Comparison of ENCODE assay signal across 10 cellular contexts in the genomic region with DNA sequence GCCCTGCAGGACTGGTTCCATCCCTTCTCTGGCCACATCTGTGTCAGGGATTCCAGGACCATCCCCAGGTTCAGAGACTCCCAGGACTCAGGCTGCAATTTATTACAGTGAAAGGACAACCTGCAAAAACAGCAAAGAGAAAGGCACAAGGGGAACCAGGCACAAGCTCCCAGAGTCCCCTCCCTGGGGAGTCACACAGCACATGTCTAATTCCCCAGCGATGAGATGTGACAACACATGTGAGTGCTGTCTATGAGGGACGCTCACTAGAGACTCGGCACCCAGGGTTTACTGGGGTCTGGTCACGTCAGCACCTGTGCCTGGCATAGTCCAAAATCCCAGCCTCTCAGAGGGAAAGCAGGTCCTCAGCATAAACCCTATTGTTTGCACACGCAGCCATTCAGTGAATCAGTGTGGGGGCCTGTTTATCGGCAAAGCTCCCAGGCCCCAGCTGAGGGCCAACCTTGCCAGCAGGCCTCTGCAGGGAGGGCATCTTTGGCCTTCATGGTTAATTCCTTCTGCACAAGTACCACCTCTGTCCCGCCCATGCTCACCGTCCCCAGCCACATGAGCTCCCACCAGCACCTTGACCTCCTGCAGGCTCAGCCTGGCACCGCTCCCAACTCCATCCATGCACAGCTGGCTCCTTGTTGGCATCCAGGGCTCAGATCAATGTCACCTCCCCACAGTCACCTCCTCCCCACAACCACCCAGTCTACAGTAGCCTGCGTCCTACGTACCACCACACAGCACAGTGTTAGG.
DNase-seq lines count a peak whose midpoint lies in the region; ATAC-seq and TF ChIP-seq lines count a peak whose summit lies in the region.
"Had no signal": no experiment of that assay in that cellular context is flagged by ENCODE, and none has a peak within 500 bp of the region (broad histone marks: within the 10 kb centered on the region; RNA-seq: fewer than 3 reads in every experiment).

No MANE protein-coding gene starts in this region.

- peaks cover 2% of the 10 kb centered on the region for H3K36me3 Mint-ChIP-seq in T-helper 1 cell treated with Interleukin-12 subunit alpha and Interleukin-12 subunit beta and Interleukin-4 antibody, amounts not matched to agents 30 μg/mL and 1 μg/mL, for 36 hours (ENCODE audit: low read depth)
- H3K36me3 Mint-ChIP-seq in naive thymus-derived CD8-positive, alpha-beta T cell, result peaks cover 0 to 15% (median 6%) of the 10 kb centered on the region in 3 donors

- CTCF ChIA-PET in HEK293 (lab: Yijun Ruan, JAX), result interaction anchor here (2.1 kb wide), 1 partner anchor 57 kb away, joined by 6 read pairs; no protein-coding TSS in a partner anchor

- peaks cover 12% of the 10 kb centered on the region for H3K4me1 Mint-ChIP-seq in T-helper 1 cell treated with Interleukin-12 subunit alpha and Interleukin-12 subunit beta and Interleukin-4 antibody, amounts not matched to agents 30 μg/mL and 1 μg/mL, for 36 hours (ENCODE audit: low read depth)
- H3K4me1 Mint-ChIP-seq in naive thymus-derived CD8-positive, alpha-beta T cell, result peaks cover 11 to 25% (median 22%) of the 10 kb centered on the region in 4 donors

- H3K27me3 ChIP-seq in Loucy (ENCODE audit: insufficient read depth, low read length, poor library complexity, severe bottlenecking), result no peaks in the 10 kb centered on the region

- DNase-seq in T-helper 1 cell (no peak), sciatic nerve (ENCODE audit: low spot score) (no peak)
- no peak for DNase-seq in naive thymus-derived CD8-positive, alpha-beta T cell
- no peak for DNase-seq in NK-92 treated with Interleukin-12 subunit alpha and Interleukin-12 subunit beta, amount 100 ng/mL, for 24 hours (lab: John Stamatoyannopoulos, UW)
- DNase-seq: NCI-H510A treated with DMSO at 0.1 percent for 48 hours, T-helper 9 cell had no signal

- peak overlapping the region; percentile 43 for H3K9ac ChIP-seq in Loucy (ENCODE audit: low read depth, low read length, poor library complexity, severe bottlenecking)

- H3K27ac ChIP-seq in HEK293 (ENCODE audit: extremely low read depth, low read depth, low read length), result no peak overlapping the region

- H3K36me3 ChIP-seq in HEK293 (ENCODE audit: control insufficient read depth in 2 of 2, insufficient read depth in 1 of 2, low read length in 2 of 2) (no peaks in the 10 kb centered on the region), Loucy (ENCODE audit: insufficient read depth, low read length) (no peaks in the 10 kb centered on the region)

- H3K27ac Mint-ChIP-seq in T-helper 1 cell treated with Interleukin-12 subunit alpha and Interleukin-12 subunit beta and Interleukin-4 antibody, amounts not matched to agents 30 μg/mL and 1 μg/mL, for 36 hours, result peak overlapping the region; percentile 67
- H3K27ac Mint-ChIP-seq in naive thymus-derived CD8-positive, alpha-beta T cell, result peak overlapping the region; percentile 3 to 88 (median 78)

- H3K4me1 ChIP-seq in HEK293 (ENCODE audit: control insufficient read depth, insufficient read depth, low read length) (no peaks in the 10 kb centered on the region), Loucy (ENCODE audit: insufficient read depth, low read length, poor library complexity, severe bottlenecking) (peaks cover 14% of the 10 kb centered on the region)

- intact Hi-C loops in sciatic nerve (cut with DNase I), result no loop called here

- POLR2A ChIA-PET in HEK293 (lab: Yijun Ruan, JAX), result no interaction called here
- POLR2A ChIA-PET in naive thymus-derived CD8-positive, alpha-beta T cell (lab: Charles Lee), result no interaction called here

- H3K9me3 Mint-ChIP-seq in T-helper 1 cell treated with Interleukin-12 subunit alpha and Interleukin-12 subunit beta and Interleukin-4 antibody, amounts not matched to agents 30 μg/mL and 1 μg/mL, for 36 hours, result peaks cover 7% of the 10 kb centered on the region
- peaks cover 7 to 32% (median 19%) of the 10 kb centered on the region in 9 donors for H3K9me3 Mint-ChIP-seq in naive thymus-derived CD8-positive, alpha-beta T cell

- no peaks in the 10 kb centered on the region for H3K9me2 ChIP-seq in Loucy (replicated peaks; ENCODE audit: low read depth, low read length)

- TF ChIP-seq CTCF in HEK293 (tag by site-specific recombination; IDR thresholded peaks at IDR 0.05) (no peak), Loucy (conservative IDR thresholded peaks at IDR 0.05; ENCODE audit: low read length) (no peak)

- H3K79me2 ChIP-seq in Loucy (ENCODE audit: insufficient read depth, low read length), result no peaks in the 10 kb centered on the region

- H3K4me2 ChIP-seq in Loucy (ENCODE audit: low read depth, low read length, poor library complexity, severe bottlenecking), result peak overlapping the region; percentile 24

- H3K4me3 ChIP-seq in HEK293 (ENCODE audit: low read depth, low read length) (no peak overlapping the region), Loucy (ENCODE audit: low read length, poor library complexity, severe bottlenecking) (peak overlapping the region; percentile 9)

- H3K9me3 ChIP-seq in HEK293 (ENCODE audit: control insufficient read depth, insufficient read depth, low read depth, low read length) (no peaks in the 10 kb centered on the region), Loucy (ENCODE audit: insufficient read depth, low read depth, low read length) (no peaks in the 10 kb centered on the region)

- no peak for ATAC-seq in naive thymus-derived CD8-positive, alpha-beta T cell
- no peak for ATAC-seq in sciatic nerve
- ATAC-seq in activated CD4-positive, CD25-positive, alpha-beta regulatory T cell treated with anti-CD3 and anti-CD28 coated beads, Interleukin-2, amount 50 U/mL, for 24 hours, result no peak

- no peak overlapping the region for H3K4me3 Mint-ChIP-seq in T-helper 1 cell treated with Interleukin-12 subunit alpha and Interleukin-12 subunit beta and Interleukin-4 antibody, amounts not matched to agents 30 μg/mL and 1 μg/mL, for 36 hours
- H3K4me3 Mint-ChIP-seq in naive thymus-derived CD8-positive, alpha-beta T cell, result peak overlapping the region in 5 of 10 donors; percentile 15 to 48 (median 23)

- no peaks in the 10 kb centered on the region for H3F3A ChIP-seq in Loucy (ENCODE audit: low read depth)

- no peaks in the 10 kb centered on the region for H4K20me1 ChIP-seq in Loucy (ENCODE audit: insufficient read depth, low read length, poor library complexity, severe bottlenecking)

- no peaks in the 10 kb centered on the region for H3K27me3 Mint-ChIP-seq in T-helper 1 cell treated with Interleukin-12 subunit alpha and Interleukin-12 subunit beta and Interleukin-4 antibody, amounts not matched to agents 30 μg/mL and 1 μg/mL, for 36 hours (ENCODE audit: low read depth)
- peaks cover 0 to 20% (median 3%) of the 10 kb centered on the region in 5 donors for H3K27me3 Mint-ChIP-seq in naive thymus-derived CD8-positive, alpha-beta T cell

- peak overlapping the region; percentile 64 for H2AFZ ChIP-seq in Loucy (ENCODE audit: low read length)

TF ChIP-seq in HEK293, 187 proteins besides CTCF, POLR2A, EP300 and RAD21:
- TF ChIP-seq KLF1 (tag by site-specific recombination; IDR thresholded peaks at IDR 0.05) (no peak), ZIC2 (tag by site-specific recombination; IDR thresholded peaks at IDR 0.05) (peak; percentile 63)
